ENCODE assay signal across 28 cellular contexts in genomic region chr15:81418427-81418826, GRCh38. TPM values are rescaled to one million over a fixed set of nuclear protein-coding genes. Genes with fewer than 3 reads are reported as not detected.
"Had no signal": no experiment of that assay in that cellular context is flagged by ENCODE, and none has a peak within 500 bp of the region (broad histone marks: within the 10 kb centered on the region; RNA-seq: fewer than 3 reads in every experiment).

No MANE protein-coding gene starts in this region.

- H3K27ac Mint-ChIP-seq: naive thymus-derived CD4-positive, alpha-beta T cell had no signal

- H3K27me3 ChIP-seq: dorsolateral prefrontal cortex, heart right ventricle, right atrium auricular region, transverse colon had no signal

- ATAC-seq: esophagus mucosa; heart right ventricle; left cardiac atrium; left ventricle myocardium superior; naive thymus-derived CD4-positive, alpha-beta T cell had no signal

- H3K4me1 Mint-ChIP-seq: central memory CD8-positive, alpha-beta T cell had no signal

- H3K36me3 Mint-ChIP-seq: naive thymus-derived CD4-positive, alpha-beta T cell had no signal

- H3K4me3 ChIP-seq: dorsolateral prefrontal cortex, heart right ventricle, right atrium auricular region, stomach, thoracic aorta, transverse colon had no signal

- H3K9me3 Mint-ChIP-seq: central memory CD8-positive, alpha-beta T cell; neural crest cell had no signal

- H3K36me3 ChIP-seq: heart right ventricle, right atrium auricular region, stomach, thoracic aorta, transverse colon had no signal

- FAIRE-seq: frontal cortex, small intestine had no signal

- H3K27ac ChIP-seq: dorsolateral prefrontal cortex, heart right ventricle, right atrium auricular region, stomach, thoracic aorta, transverse colon had no signal

- H3K9me3 ChIP-seq: heart right ventricle, right atrium auricular region, stomach, thoracic aorta, transverse colon had no signal

- H3K4me3 Mint-ChIP-seq: central memory CD8-positive, alpha-beta T cell; naive thymus-derived CD4-positive, alpha-beta T cell; neural crest cell had no signal

- H3K4me1 ChIP-seq: heart right ventricle, right atrium auricular region, stomach, transverse colon had no signal

- DNase-seq: cortex of kidney; dorsolateral prefrontal cortex; effector CD8-positive, alpha-beta T cell; heart right ventricle; hypothalamus; islet precursor cell; left cardiac atrium; left ventricle myocardium superior; mammary epithelial cell; naive thymus-derived CD4-positive, alpha-beta T cell; nucleus accumbens; small intestine; stimulated activated CD4-positive, alpha-beta T cell treated with anti-CD3 and anti-CD28 coated beads, Interleukin-12 subunit alpha, Interleukin-12 subunit beta, amount 100 ng/mL, for 4 hours; stimulated activated naive CD4-positive, alpha-beta T cell; stomach; substantia nigra; transverse colon had no signal

RNA-seq across cellular contexts. Expression of gene TMC3, which starts 44.4 kb away (rescaled TPM):
- total RNA-seq: esophagus mucosa; fibroblast of lung; glomerular endothelial cell; heart right ventricle; left cardiac atrium; left ventricle myocardium superior; mammary epithelial cell; mesenteric fat pad; mononuclear cell; naive thymus-derived CD4-positive, alpha-beta T cell; neural crest cell; pulmonary artery endothelial cell; right atrium auricular region had no signal
- polyA plus RNA-seq: fibroblast of lung; mammary epithelial cell; naive thymus-derived CD4-positive, alpha-beta T cell had no signal
